ENCODE assay signal across 14 cellular contexts in the genomic region with DNA sequence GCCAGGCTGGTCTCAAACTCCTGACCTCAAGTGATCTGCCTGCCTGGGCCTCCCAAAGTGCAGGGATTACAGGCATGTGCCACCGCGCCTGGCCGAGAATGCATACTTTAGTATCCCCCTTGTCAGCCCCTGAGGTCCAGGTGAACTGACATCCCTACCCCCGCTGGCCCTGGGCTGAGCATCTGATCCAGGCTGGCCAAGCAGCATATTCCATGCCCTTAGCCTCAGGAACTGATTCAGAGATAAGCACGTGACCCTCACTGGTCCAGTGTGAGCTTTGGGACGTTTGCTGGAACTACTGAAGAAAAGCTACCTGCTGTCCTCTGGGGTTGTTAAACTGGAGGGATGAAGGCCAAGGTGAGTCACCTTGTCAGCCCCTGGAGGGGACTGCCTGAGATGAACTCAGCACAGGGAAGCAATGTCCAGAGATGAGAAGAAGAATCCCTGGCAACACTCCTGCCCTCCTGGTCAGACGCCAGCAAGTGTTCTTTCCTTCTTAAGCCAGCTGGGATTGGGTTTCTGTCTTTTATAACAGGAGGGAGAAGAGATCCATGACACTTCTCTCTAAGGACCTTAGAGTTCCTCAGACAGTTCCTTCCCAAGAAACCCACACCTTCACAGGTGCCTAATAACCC. TPM values are rescaled to one million over a fixed set of nuclear protein-coding genes. Genes with fewer than 3 reads are reported as not detected.
DNase-seq lines count a peak whose midpoint lies in the region; ATAC-seq and TF ChIP-seq lines count a peak whose summit lies in the region.
"Had no signal": no experiment of that assay in that cellular context is flagged by ENCODE, and none has a peak within 500 bp of the region (broad histone marks: within the 10 kb centered on the region; RNA-seq: fewer than 3 reads in every experiment).

No MANE protein-coding gene starts in this region.

- H3F3A ChIP-seq in SK-N-SH (replicated peaks; ENCODE audit: insufficient read depth): no peaks in the 10 kb centered on the region

- 60% methylated on average over 2 of the region's 7 CpGs for WGBS in SK-N-SH (ENCODE audit: low lambda C conversion rate)

- H3K27me3 ChIP-seq in SK-N-SH (ENCODE audit: insufficient read depth) (no peaks in the 10 kb centered on the region), parathyroid adenoma (ENCODE audit: control insufficient read depth, insufficient read depth, low read length) (no peaks in the 10 kb centered on the region)
- no peaks in the 10 kb centered on the region for H3K27me3 ChIP-seq in effector memory CD4-positive, alpha-beta T cell (replicated peaks; ENCODE audit: control insufficient read depth, insufficient read depth, low read length, poor library complexity, severe bottlenecking)

- DNase-seq in DMS 273 (lab: John Stamatoyannopoulos, UW; ENCODE audit: unreplicated experiment): peak; percentile 26
- no peak for DNase-seq in DMS 273 treated with DMSO at 0.1 percent for 48 hours (lab: John Stamatoyannopoulos, UW)
- DNase-seq in SK-N-SH: no peak
- no peak for DNase-seq in effector memory CD4-positive, alpha-beta T cell
- DNase-seq in NCI-H774 (lab: John Stamatoyannopoulos, UW): no peak
- DNase-seq: activated gamma-delta T cell treated with Interleukin-2 at 50 U/mL for 16 hours; DMS153; left ventricle myocardium superior; NCI-H2227 treated with DMSO at 0.1 percent for 48 hours; stimulated activated CD4-positive, alpha-beta T cell treated with anti-CD3 and anti-CD28 coated beads, Interleukin-4, amount 100 ng/mL, for 1 hour had no signal

- H3K4me1 ChIP-seq in SK-N-SH (ENCODE audit: control insufficient read depth in 1 of 2, insufficient read depth in 2 of 2, low read depth in 1 of 2, low read length in 1 of 2) (peaks cover 0 to 5% of the 10 kb centered on the region in 2 experiments; a peak in 1 of 4 replicates), parathyroid adenoma (peaks cover 8% of the 10 kb centered on the region)
- peaks cover 39% of the 10 kb centered on the region for H3K4me1 ChIP-seq in effector memory CD4-positive, alpha-beta T cell (ENCODE audit: control insufficient read depth, insufficient read depth, low read length, poor library complexity, severe bottlenecking)

- CTCF ChIA-PET in SK-N-SH (lab: Yijun Ruan, JAX): interaction anchor here (1.0 to 1.6 kb wide), 4 partner anchors 10 to 238 kb away, joined by 3 to 4 read pairs (median 4); no protein-coding TSS in a partner anchor

- H3K4me2 ChIP-seq in SK-N-SH (no peak overlapping the region), parathyroid adenoma (ENCODE audit: low read length) (no peak overlapping the region)

- TF ChIP-seq CTCF in SK-N-SH (IDR thresholded peaks at IDR 0.05): no peak
- no peak for TF ChIP-seq CTCF in parathyroid adenoma (IDR thresholded peaks at IDR 0.05)

- no peak for TF ChIP-seq RAD21 in SK-N-SH (IDR thresholded peaks at IDR 0.05; ENCODE audit: low read length)

- H4K20me1 ChIP-seq in SK-N-SH (ENCODE audit: insufficient read depth): no peaks in the 10 kb centered on the region

- H3K4me3 ChIP-seq in SK-N-SH (ENCODE audit: low read depth in 2 of 2, low read length in 1 of 2) (no peak overlapping the region), parathyroid adenoma (ENCODE audit: low read depth, low read length) (no peak overlapping the region)
- H3K4me3 ChIP-seq in effector memory CD4-positive, alpha-beta T cell (ENCODE audit: insufficient read depth, low read depth, low read length, poor library complexity, severe bottlenecking): no peak overlapping the region

- H3K9ac ChIP-seq in SK-N-SH: no peak overlapping the region
- no peak overlapping the region for H3K9ac ChIP-seq in parathyroid adenoma

- H3K27ac ChIP-seq in SK-N-SH (ENCODE audit: low read depth in 2 of 2, low read length in 1 of 2) (no peak overlapping the region), parathyroid adenoma (peak overlapping the region; percentile 39)
- peak overlapping the region; percentile 79 for H3K27ac ChIP-seq in effector memory CD4-positive, alpha-beta T cell (ENCODE audit: insufficient read depth, low read length, poor library complexity, severe bottlenecking)
- H3K27ac ChIP-seq: 22Rv1 had no signal

- H2AFZ ChIP-seq in SK-N-SH (ENCODE audit: low read depth): no peak overlapping the region
- peak overlapping the region; percentile 59 for H2AFZ ChIP-seq in parathyroid adenoma

- POLR2A ChIA-PET in SK-N-SH (lab: Yijun Ruan, JAX): no interaction called here

- H3K9me2 ChIP-seq in SK-N-SH: no peaks in the 10 kb centered on the region

- H3K36me3 ChIP-seq in SK-N-SH (replicated peaks in 1 of 2; ENCODE audit: control insufficient read depth in 1 of 2, insufficient read depth in 2 of 2, low read length in 1 of 2) (peaks cover 14 to 21% of the 10 kb centered on the region in 2 experiments), parathyroid adenoma (ENCODE audit: control insufficient read depth, insufficient read depth, low read length) (no peaks in the 10 kb centered on the region)
- peaks cover 48% of the 10 kb centered on the region for H3K36me3 ChIP-seq in effector memory CD4-positive, alpha-beta T cell (ENCODE audit: control insufficient read depth, insufficient read depth, low read length)

- TF ChIP-seq EP300 in SK-N-SH (IDR thresholded peaks at IDR 0.05; ENCODE audit: borderline replicate concordance in 1 of 2, low read depth in 1 of 2, low read length in 1 of 2): no peak

- H3K9me3 ChIP-seq in SK-N-SH (no peaks in the 10 kb centered on the region), parathyroid adenoma (ENCODE audit: control insufficient read depth, low read length) (no peaks in the 10 kb centered on the region)
- no peaks in the 10 kb centered on the region for H3K9me3 ChIP-seq in effector memory CD4-positive, alpha-beta T cell (ENCODE audit: control insufficient read depth, low read length)

- ATAC-seq in HG03354 (IDR thresholded peaks at IDR 0.05; ENCODE audit: poor library complexity, severe bottlenecking, unreplicated experiment): no peak
- no peak for ATAC-seq in GM19452 (IDR thresholded peaks at IDR 0.05; ENCODE audit: unreplicated experiment)
- ATAC-seq: left ventricle myocardium superior had no signal

- H3K79me2 ChIP-seq in SK-N-SH (ENCODE audit: insufficient read depth) (no peaks in the 10 kb centered on the region; the same call in 1 of the 2 replicates), parathyroid adenoma (no peaks in the 10 kb centered on the region)

TF ChIP-seq in SK-N-SH, 30 proteins besides CTCF, POLR2A, EP300 and RAD21 (continues in another document):
- TF ChIP-seq RCOR1 (IDR thresholded peaks at IDR 0.05; ENCODE audit: low read length): no peak
- TF ChIP-seq GABPA (IDR thresholded peaks at IDR 0.05; ENCODE audit: low read depth): no peak
- TF ChIP-seq CHD2 (IDR thresholded peaks at IDR 0.05; ENCODE audit: low read length, partially characterized antibody): no peak
- peak; percentile 20; the same call in 1 of the 2 replicates for TF ChIP-seq FOSL2 (IDR thresholded peaks at IDR 0.05; ENCODE audit: borderline replicate concordance, low read depth)
- TF ChIP-seq, protein P1, sequence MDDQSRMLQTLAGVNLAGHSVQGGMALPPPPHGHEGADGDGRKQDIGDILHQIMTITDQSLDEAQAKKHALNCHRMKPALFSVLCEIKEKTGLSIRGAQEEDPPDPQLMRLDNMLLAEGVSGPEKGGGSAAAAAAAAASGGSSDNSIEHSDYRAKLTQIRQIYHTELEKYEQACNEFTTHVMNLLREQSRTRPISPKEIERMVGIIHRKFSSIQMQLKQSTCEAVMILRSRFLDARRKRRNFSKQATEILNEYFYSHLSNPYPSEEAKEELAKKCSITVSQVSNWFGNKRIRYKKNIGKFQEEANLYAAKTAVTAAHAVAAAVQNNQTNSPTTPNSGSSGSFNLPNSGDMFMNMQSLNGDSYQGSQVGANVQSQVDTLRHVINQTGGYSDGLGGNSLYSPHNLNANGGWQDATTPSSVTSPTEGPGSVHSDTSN (IDR thresholded peaks at IDR 0.05): no peak
- TF ChIP-seq RXRA (IDR thresholded peaks at IDR 0.05; ENCODE audit: borderline replicate concordance, low read depth): no peak
- no peak for TF ChIP-seq SMC3 (IDR thresholded peaks at IDR 0.05; ENCODE audit: low read depth, low read length)
- TF ChIP-seq USF2 (IDR thresholded peaks at IDR 0.05; ENCODE audit: borderline replicate concordance, low read depth, low read length): no peak
- TF ChIP-seq FOXM1 (IDR thresholded peaks at IDR 0.05; ENCODE audit: low read depth): no peak
- TF ChIP-seq, protein P2, sequence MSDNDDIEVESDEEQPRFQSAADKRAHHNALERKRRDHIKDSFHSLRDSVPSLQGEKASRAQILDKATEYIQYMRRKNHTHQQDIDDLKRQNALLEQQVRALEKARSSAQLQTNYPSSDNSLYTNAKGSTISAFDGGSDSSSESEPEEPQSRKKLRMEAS (IDR thresholded peaks at IDR 0.05; ENCODE audit: low read depth): no peak
- TF ChIP-seq GATA2 (CRISPR knock-in tag; IDR thresholded peaks at IDR 0.05): peak; percentile 38
- TF ChIP-seq ELF1 (IDR thresholded peaks at IDR 0.05): no peak
- no peak for TF ChIP-seq SIN3A (IDR thresholded peaks at IDR 0.05; ENCODE audit: borderline replicate concordance, low read depth, low read length)
- TF ChIP-seq NRF1 (IDR thresholded peaks at IDR 0.05; ENCODE audit: low read depth, low read length): no peak
- TF ChIP-seq, protein P3, sequence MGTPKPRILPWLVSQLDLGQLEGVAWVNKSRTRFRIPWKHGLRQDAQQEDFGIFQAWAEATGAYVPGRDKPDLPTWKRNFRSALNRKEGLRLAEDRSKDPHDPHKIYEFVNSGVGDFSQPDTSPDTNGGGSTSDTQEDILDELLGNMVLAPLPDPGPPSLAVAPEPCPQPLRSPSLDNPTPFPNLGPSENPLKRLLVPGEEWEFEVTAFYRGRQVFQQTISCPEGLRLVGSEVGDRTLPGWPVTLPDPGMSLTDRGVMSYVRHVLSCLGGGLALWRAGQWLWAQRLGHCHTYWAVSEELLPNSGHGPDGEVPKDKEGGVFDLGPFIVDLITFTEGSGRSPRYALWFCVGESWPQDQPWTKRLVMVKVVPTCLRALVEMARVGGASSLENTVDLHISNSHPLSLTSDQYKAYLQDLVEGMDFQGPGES (IDR thresholded peaks at IDR 0.05; ENCODE audit: low read depth, low read length): no peak
- TF ChIP-seq MXI1 (IDR thresholded peaks at IDR 0.05; ENCODE audit: low read depth, low read length): no peak
- TF ChIP-seq TCF12 (IDR thresholded peaks at IDR 0.05): peak; percentile 7; the same call in 1 of the 2 replicates
- TF ChIP-seq JUND (IDR thresholded peaks at IDR 0.05): no peak
- no peak for TF ChIP-seq FOXJ3 (CRISPR knock-in tag; IDR thresholded peaks at IDR 0.05)

RNA-seq across cellular contexts. Expression of gene FBXW11, which starts 59.1 kb away (rescaled TPM):
- polyA plus RNA-seq in SK-N-SH (2012; rRNA removed): 37.5 and 51.1 TPM in 2 replicates
- polyA plus RNA-seq in SK-N-SH (2012; cell fraction: cytosol; rRNA removed): 42.5 and 48.0 TPM in 2 replicates
- polyA plus RNA-seq in SK-N-SH (2012; cell fraction: nucleus; rRNA removed): 20.9 and 40.9 TPM in 2 replicates

Comparison
In these comparisons a context has a peak if more than half of its experiments do, and no peak if none do; other contexts are left out.
1. H3K27ac ChIP-seq: peak in effector memory CD4-positive, alpha-beta T cell (single experiment) and parathyroid adenoma (single experiment); none in SK-N-SH (0 of 2).